10 cellular contexts compared by ENCODE assay signal in the genomic region with DNA sequence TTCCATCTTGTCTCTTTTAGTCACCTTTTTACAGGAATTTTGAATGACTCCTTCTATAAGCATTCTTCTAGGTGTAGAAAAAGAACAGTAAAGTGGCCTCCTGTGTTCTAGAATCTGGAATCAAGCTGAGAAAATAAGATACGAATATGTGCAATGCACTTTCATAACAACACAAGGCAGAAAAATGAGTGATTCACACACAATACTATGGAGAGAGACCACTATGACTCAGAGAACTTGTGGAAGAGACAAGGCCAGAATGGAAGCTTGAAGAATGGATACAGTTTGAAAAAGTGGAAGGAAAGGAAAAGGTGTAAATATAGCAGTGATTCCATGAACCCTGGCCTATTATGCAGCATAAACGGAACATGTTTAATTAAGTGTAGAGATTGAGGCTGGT. TPM values are rescaled to one million over a fixed set of nuclear protein-coding genes. Genes with fewer than 3 reads are reported as not detected.
DNase-seq lines count a peak whose midpoint lies in the region; ATAC-seq and TF ChIP-seq lines count a peak whose summit lies in the region.
"Had no signal": no experiment of that assay in that cellular context is flagged by ENCODE, and none has a peak within 500 bp of the region (broad histone marks: within the 10 kb centered on the region; RNA-seq: fewer than 3 reads in every experiment).

No MANE protein-coding gene starts in this region.

- H3K9me3 ChIP-seq in mammary epithelial cell (replicated peaks; ENCODE audit: insufficient read depth, low read length) (no peaks in the 10 kb centered on the region), neutrophil (no peaks in the 10 kb centered on the region)

- peaks cover 0 to 4% (median 0%) of the 10 kb centered on the region in 7 donors for H3K9me3 Mint-ChIP-seq in CD14-positive monocyte

- no peak overlapping the region for H3K4me3 Mint-ChIP-seq in CD14-positive monocyte

- peaks cover 19% of the 10 kb centered on the region for H3K4me1 Mint-ChIP-seq in CD14-positive monocyte

- dilution Hi-C loops in mammary epithelial cell (cut with HindIII; ENCODE audit: low sequenced_read_pairs): loop anchor here (5.0 kb wide), 1 partner anchor 41 kb away; no protein-coding TSS in a partner anchor

- H3K36me3 Mint-ChIP-seq in CD14-positive monocyte: no peaks in the 10 kb centered on the region

- in situ Hi-C loops in mammary epithelial cell (cut with MboI; ENCODE audit: low sequenced_read_pairs in 2 of 2): loop anchor here in 1 of 2 donors (25.0 kb wide), 1 partner anchor 109 kb away; no protein-coding TSS in a partner anchor

- no peaks in the 10 kb centered on the region for H4K20me1 ChIP-seq in mammary epithelial cell (ENCODE audit: insufficient read depth, low read length)

- H3K36me3 ChIP-seq in mammary epithelial cell (ENCODE audit: insufficient read depth, low read length) (no peaks in the 10 kb centered on the region), neutrophil (no peaks in the 10 kb centered on the region)

- H3K4me1 ChIP-seq in mammary epithelial cell (ENCODE audit: insufficient read depth, low read length) (peaks cover 11% of the 10 kb centered on the region), neutrophil (ENCODE audit: control insufficient read depth in 1 of 2, insufficient read depth in 1 of 2, low read depth in 1 of 2, low read length in 1 of 2) (peaks cover 13 to 23% of the 10 kb centered on the region in 2 experiments)

- H3K27me3 Mint-ChIP-seq in CD14-positive monocyte (ENCODE audit: low read depth in 3 of 3): no peaks in the 10 kb centered on the region

- WGBS in mammary epithelial cell (ENCODE audit: low coverage, missing lambda C conversion rate): 21% methylated on average over 2 of the region's 2 CpGs

- peak overlapping the region; percentile 61 for H3K4me2 ChIP-seq in mammary epithelial cell (ENCODE audit: insufficient read depth, low read depth, low read length)

- no peak overlapping the region for H2AFZ ChIP-seq in mammary epithelial cell (ENCODE audit: low read depth, low read length)

- BruUV-seq in mammary epithelial cell (replicated peaks; lab: Mats Ljungman, UMichigan): no TSS peak

- ATAC-seq in HG03095 (IDR thresholded peaks at IDR 0.05; ENCODE audit: unreplicated experiment) (no peak), GM21723 (IDR thresholded peaks at IDR 0.05; ENCODE audit: unreplicated experiment) (no peak)

- H3K27ac ChIP-seq in mammary epithelial cell (ENCODE audit: insufficient read depth, low read depth, low read length) (no peak overlapping the region), neutrophil (peak overlapping the region; percentile 68)
- H3K27ac ChIP-seq: 22Rv1, dorsolateral prefrontal cortex had no signal

- H3K27me3 ChIP-seq in mammary epithelial cell (ENCODE audit: insufficient read depth, low read length) (no peaks in the 10 kb centered on the region), neutrophil (no peaks in the 10 kb centered on the region)
- H3K27me3 ChIP-seq: dorsolateral prefrontal cortex had no signal

- peak overlapping the region in 2 of 7 donors; percentile 54 to 68 for H3K27ac Mint-ChIP-seq in CD14-positive monocyte

- peak; percentile 3 for DNase-seq in SIG-M5 treated with dmso at 0.1 percent for 504 hours (lab: John Stamatoyannopoulos, UW; ENCODE audit: unreplicated experiment)
- DNase-seq in SIG-M5 (lab: John Stamatoyannopoulos, UW): no peak
- peak; percentile 84 for DNase-seq in NCI-H226
- DNase-seq in mammary epithelial cell: peak; percentile 76
- DNase-seq in CD14-positive monocyte (ENCODE audit: low spot score): no peak
- DNase-seq: dorsolateral prefrontal cortex had no signal

- intact Hi-C loops in mammary epithelial cell (cut with micrococcal nuclease): no loop called here
- intact Hi-C loops in CD14-positive monocyte (cut with micrococcal nuclease): no loop called here

- H3K4me3 ChIP-seq in mammary epithelial cell (replicated peaks in 1 of 3; ENCODE audit: insufficient read depth in 1 of 3, low read depth in 2 of 3, low read length in 3 of 3) (no peak overlapping the region), neutrophil (ENCODE audit: low read depth in 1 of 2, low read length in 1 of 2) (no peak overlapping the region)

- CTCF ChIA-PET in mammary epithelial cell (lab: Charles Lee; ENCODE audit: low non-redundant PET): interaction anchor here (0.6 kb wide), 1 partner anchor 359 kb away, joined by 3 read pairs; no protein-coding TSS in a partner anchor

- TF ChIP-seq CTCF in mammary epithelial cell (conservative IDR thresholded peaks at IDR 0.05 in 1 of 2, IDR thresholded peaks at IDR 0.05 in 1 of 2; ENCODE audit: extremely low read depth in 1 of 2, insufficient read depth in 1 of 2, low read depth in 1 of 2, low read length in 2 of 2) (no peak), neutrophil (IDR thresholded peaks at IDR 0.05) (no peak), CD14-positive monocyte (IDR thresholded peaks at IDR 0.05) (no peak)

- no peak overlapping the region for H3K9ac ChIP-seq in mammary epithelial cell (ENCODE audit: insufficient read depth, low read length)

- no peaks in the 10 kb centered on the region for H3K79me2 ChIP-seq in mammary epithelial cell (ENCODE audit: insufficient read depth, low read length)

RNA-seq across cellular contexts. Expression of a gene that starts 57.1 kb away (rescaled TPM):
- total RNA-seq in mammary epithelial cell: not detected
- polyA plus RNA-seq in mammary epithelial cell (not detected), CD14-positive monocyte (10 to 100 TPM; 31.0 to 38.6 TPM)
- polyA minus RNA-seq in mammary epithelial cell: not detected

Comparison
In these comparisons a context has a peak if more than half of its experiments do, and no peak if none do; other contexts are left out.
1. DNase-seq: peak in SIG-M5 treated with dmso at 0.1 percent for 504 hours (single experiment), NCI-H226 (single experiment) and mammary epithelial cell (single experiment); none in SIG-M5 (single experiment) and CD14-positive monocyte (single experiment).
2. RNA of a gene that starts 57.1 kb away (polyA plus RNA-seq): 31.0 to 38.6 TPM in CD14-positive monocyte; not detected in mammary epithelial cell (single experiment); every median in the first group is over 10 times any median in the second.